ENCODE assay signal across 19 cellular contexts in genomic region chr19:3340340-3340739, GRCh38. TPM values are rescaled to one million over a fixed set of nuclear protein-coding genes. Genes with fewer than 3 reads are reported as not detected.
DNase-seq lines count a peak whose midpoint lies in the region; ATAC-seq and TF ChIP-seq lines count a peak whose summit lies in the region.
"Had no signal": no experiment of that assay in that cellular context is flagged by ENCODE, and none has a peak within 500 bp of the region (broad histone marks: within the 10 kb centered on the region; RNA-seq: fewer than 3 reads in every experiment).

No MANE protein-coding gene starts in this region.

- H3K36me3 ChIP-seq in IMR-90 (ENCODE audit: control insufficient read depth, insufficient read depth, low read length) = no peaks in the 10 kb centered on the region
- H3K36me3 ChIP-seq in esophagus squamous epithelium = no peaks in the 10 kb centered on the region
- H3K36me3 ChIP-seq in stomach = no peaks in the 10 kb centered on the region
- no peaks in the 10 kb centered on the region for H3K36me3 ChIP-seq in endodermal cell (ENCODE audit: control insufficient read depth, insufficient read depth, low read length)
- H3K36me3 ChIP-seq: SJCRH30 had no signal

- H3K27ac Mint-ChIP-seq in activated CD4-positive, alpha-beta T cell treated with anti-CD3 and anti-CD28 coated beads, Interleukin-2, amount 10 ng/mL, durations not matched to agents 7 days and 5 days = peak overlapping the region; percentile 25
- H3K27ac Mint-ChIP-seq in endodermal cell (no peak overlapping the region), natural killer cell (no peak overlapping the region)
- H3K27ac Mint-ChIP-seq: GM23338 had no signal

- dilution Hi-C loops in IMR-90 (cut with HindIII; ENCODE audit: low sequenced_read_pairs, unreplicated experiment) = no loop called here

- TF ChIP-seq POLR2A in IMR-90 (IDR thresholded peaks at IDR 0.05; ENCODE audit: low read depth, low read length) (no peak), esophagus squamous epithelium (IDR thresholded peaks at IDR 0.05) (no peak), stomach (IDR thresholded peaks at IDR 0.05) (no peak)

- H2AK5ac ChIP-seq in IMR-90 (ENCODE audit: low read depth, low read length) = no peak overlapping the region

- in situ Hi-C loops in IMR-90 (cut with MboI; ENCODE audit: low sequenced_read_pairs) = no loop called here

- no peak overlapping the region for H3K14ac ChIP-seq in IMR-90 (replicated peaks; ENCODE audit: low read depth, low read length)

- H2BK20ac ChIP-seq in IMR-90 (ENCODE audit: low read depth, low read length) = no peak overlapping the region

- H3K23ac ChIP-seq in IMR-90 (ENCODE audit: low read depth, low read length) = no peak overlapping the region

- H3K4me1 Mint-ChIP-seq in activated CD4-positive, alpha-beta T cell treated with anti-CD3 and anti-CD28 coated beads, Interleukin-2, amount 10 ng/mL, durations not matched to agents 7 days and 5 days = peaks cover 8% of the 10 kb centered on the region
- no peaks in the 10 kb centered on the region for H3K4me1 Mint-ChIP-seq in endodermal cell
- peaks cover 4 to 7% of the 10 kb centered on the region in 2 donors for H3K4me1 Mint-ChIP-seq in natural killer cell
- H3K4me1 Mint-ChIP-seq: GM23338 had no signal

- DNase-seq in activated CD4-positive, alpha-beta T cell treated with anti-CD3 and anti-CD28 coated beads, Interleukin-2, amount 10 ng/mL, durations not matched to agents 7 days and 5 days = no peak
- no peak for DNase-seq in activated CD4-positive, alpha-beta T cell treated with anti-CD3 and anti-CD28 coated beads for 1 hour
- DNase-seq in IMR-90 (no peak), esophagus squamous epithelium (lab: John Stamatoyannopoulos, UW) (no peak), stomach (no peak), endodermal cell (no peak), natural killer cell (no peak), NCI-H2171 treated with DMSO at 0.1 percent for 48 hours (lab: John Stamatoyannopoulos, UW) (no peak)
- DNase-seq: Calu3; CD8-positive, alpha-beta T cell; MM.1S; NCI-H1092 treated with DMSO at 0.1 percent for 48 hours; NCI-H146; NCI-H2081; NCI-H774; RPMI8226; SJCRH30 had no signal

- no peaks in the 10 kb centered on the region for H4K20me1 ChIP-seq in IMR-90 (ENCODE audit: insufficient read depth, low read length)

- 93% methylated on average over 6 of the region's 11 CpGs; no CpG with 5 or more reads in 1 of the 2 experiments for WGBS in IMR-90 (ENCODE audit: extremely low coverage in 2 of 2, insufficient read length in 1 of 2), 2 experiments
- 83 to 94% methylated on average over 2 to 10 of the region's 11 CpGs for WGBS in esophagus squamous epithelium, 2 donors
- 71 to 82% (median 78%) methylated on average over 8 to 11 of the region's 11 CpGs for WGBS in stomach, 5 donors
- WGBS in endodermal cell (ENCODE audit: insufficient coverage in 1 of 2, insufficient read length in 1 of 2), 2 experiments = 82 to 88% methylated on average over 8 to 11 of the region's 11 CpGs

- no peaks in the 10 kb centered on the region; a peak in 1 of 4 replicates for H3K79me1 ChIP-seq in IMR-90 (ENCODE audit: low read depth in 1 of 2, low read length in 2 of 2)

- H3K9ac ChIP-seq in IMR-90 (ENCODE audit: low read depth, low read length) (no peak overlapping the region), endodermal cell (ENCODE audit: extremely low read depth, low read length, poor library complexity, severe bottlenecking) (no peak overlapping the region)

- H3K36me3 Mint-ChIP-seq in activated CD4-positive, alpha-beta T cell treated with anti-CD3 and anti-CD28 coated beads, Interleukin-2, amount 10 ng/mL, durations not matched to agents 7 days and 5 days (ENCODE audit: low read depth) = no peaks in the 10 kb centered on the region
- H3K36me3 Mint-ChIP-seq in endodermal cell (ENCODE audit: low read depth) = no peaks in the 10 kb centered on the region
- no peaks in the 10 kb centered on the region for H3K36me3 Mint-ChIP-seq in natural killer cell
- H3K36me3 Mint-ChIP-seq: CD8-positive, alpha-beta T cell had no signal

- H2AFZ ChIP-seq in IMR-90 (replicated peaks; ENCODE audit: low read length, poor library complexity) = peak overlapping the region; percentile 32
- H2AFZ ChIP-seq: GM23338 had no signal

- no peak overlapping the region for H3K4me2 ChIP-seq in IMR-90 (ENCODE audit: low read depth, low read length)
- H3K4me2 ChIP-seq: GM23338 had no signal

- H3K9me1 ChIP-seq in IMR-90 (ENCODE audit: insufficient read depth, low read length) = peaks cover 9% of the 10 kb centered on the region; the same call in 1 of the 2 replicates

- no peak for TF ChIP-seq EP300 in stomach (IDR thresholded peaks at IDR 0.05)

- intact Hi-C loops in IMR-90 (cut with micrococcal nuclease) = no loop called here
- intact Hi-C loops in esophagus squamous epithelium (cut with DNase I) = no loop called here
- intact Hi-C loops in stomach (cut with DNase I; ENCODE audit: low total_unique reads) = no loop called here
- intact Hi-C loops in natural killer cell (cut with micrococcal nuclease) = no loop called here

- H3K4me3 ChIP-seq in IMR-90 (ENCODE audit: insufficient read depth, low read depth, low read length) (no peak overlapping the region), esophagus squamous epithelium (no peak overlapping the region), stomach (no peak overlapping the region), endodermal cell (ENCODE audit: low read length) (no peak overlapping the region)
- H3K4me3 ChIP-seq: GM23338, SJCRH30 had no signal

- no peak overlapping the region for H3K4ac ChIP-seq in IMR-90 (ENCODE audit: low read depth, low read length)

- H3K27me3 ChIP-seq in IMR-90 (ENCODE audit: control insufficient read depth, insufficient read depth, low read length) (no peaks in the 10 kb centered on the region), esophagus squamous epithelium (no peaks in the 10 kb centered on the region), stomach (no peaks in the 10 kb centered on the region), endodermal cell (ENCODE audit: control insufficient read depth, insufficient read depth, low read length, poor library complexity, severe bottlenecking) (no peaks in the 10 kb centered on the region)

- POLR2A ChIA-PET in activated CD4-positive, alpha-beta T cell treated with anti-CD3 and anti-CD28 coated beads, Interleukin-2, amount 10 ng/mL, durations not matched to agents 7 days and 5 days (lab: Charles Lee) = no interaction called here
- POLR2A ChIA-PET in IMR-90 (lab: Charles Lee; ENCODE audit: unreplicated experiment) = no interaction called here

- H2BK5ac ChIP-seq in IMR-90 (ENCODE audit: low read depth, low read length, poor library complexity, severe bottlenecking) = no peak overlapping the region

- no peak overlapping the region for H4K8ac ChIP-seq in IMR-90 (ENCODE audit: low read depth in 2 of 2, low read length in 2 of 2)

- H3K4me1 ChIP-seq in IMR-90 (ENCODE audit: control insufficient read depth, insufficient read depth, low read length) (peaks cover 25% of the 10 kb centered on the region), esophagus squamous epithelium (peaks cover 48 to 83% (median 55%) of the 10 kb centered on the region in 3 donors), stomach (peaks cover 44 to 87% (median 66%) of the 10 kb centered on the region in 4 donors), endodermal cell (ENCODE audit: control insufficient read depth, insufficient read depth, low read length) (no peaks in the 10 kb centered on the region)
- H3K4me1 ChIP-seq: SJCRH30 had no signal

- H2BK120ac ChIP-seq in IMR-90 (ENCODE audit: low read depth, low read length) = no peak overlapping the region

- no peak for TF ChIP-seq RAD21 in IMR-90 (IDR thresholded peaks at IDR 0.05; ENCODE audit: low read length)

- no peaks in the 10 kb centered on the region for H3K27me3 Mint-ChIP-seq in activated CD4-positive, alpha-beta T cell treated with anti-CD3 and anti-CD28 coated beads, Interleukin-2, amount 10 ng/mL, durations not matched to agents 7 days and 5 days
- H3K27me3 Mint-ChIP-seq in endodermal cell (ENCODE audit: insufficient read depth) (peaks cover 23% of the 10 kb centered on the region), natural killer cell (ENCODE audit: low read depth in 2 of 2) (no peaks in the 10 kb centered on the region)

- H3K9me3 ChIP-seq in IMR-90 (ENCODE audit: control insufficient read depth, insufficient read depth, low read length) (no peaks in the 10 kb centered on the region), esophagus squamous epithelium (no peaks in the 10 kb centered on the region), stomach (no peaks in the 10 kb centered on the region), endodermal cell (ENCODE audit: control insufficient read depth, low read length) (no peaks in the 10 kb centered on the region)
- H3K9me3 ChIP-seq: SJCRH30 had no signal

- H3K4me3 Mint-ChIP-seq in activated CD4-positive, alpha-beta T cell treated with anti-CD3 and anti-CD28 coated beads, Interleukin-2, amount 10 ng/mL, durations not matched to agents 7 days and 5 days = no peak overlapping the region
- H3K4me3 Mint-ChIP-seq in endodermal cell (no peak overlapping the region), natural killer cell (no peak overlapping the region)
- H3K4me3 Mint-ChIP-seq: CD8-positive, alpha-beta T cell; GM23338 had no signal

- H3K27ac ChIP-seq in IMR-90 (ENCODE audit: insufficient read depth, low read length) (no peak overlapping the region), esophagus squamous epithelium (peak overlapping the region in 3 of 4 donors; percentile 9 to 89 (median 30)), stomach (peak overlapping the region in 3 of 5 donors; percentile 96 to 97 (median 97)), endodermal cell (ENCODE audit: low read depth, low read length) (no peak overlapping the region)
- H3K27ac ChIP-seq: SJCRH30 had no signal

- CTCF ChIA-PET in activated CD4-positive, alpha-beta T cell treated with anti-CD3 and anti-CD28 coated beads, Interleukin-2, amount 10 ng/mL, durations not matched to agents 7 days and 5 days (lab: Charles Lee) = interaction anchor here (0.6 to 0.7 kb wide), 2 partner anchors 99 to 124 kb away, joined by 3 read pairs; no protein-coding TSS in a partner anchor
- CTCF ChIA-PET in IMR-90 (lab: Yijun Ruan, JAX) = interaction anchor here (0.7 kb wide), 1 partner anchor 98 kb away, joined by 4 read pairs; no protein-coding TSS in a partner anchor

- TF ChIP-seq CTCF in IMR-90 (conservative IDR thresholded peaks at IDR 0.05; ENCODE audit: low read depth, low read length) (no peak), esophagus squamous epithelium (IDR thresholded peaks at IDR 0.05) (no peak), stomach (IDR thresholded peaks at IDR 0.05) (no peak), endodermal cell (conservative IDR thresholded peaks at IDR 0.05) (no peak), natural killer cell (IDR thresholded peaks at IDR 0.05) (no peak)

- no peaks in the 10 kb centered on the region for H3K9me3 Mint-ChIP-seq in activated CD4-positive, alpha-beta T cell treated with anti-CD3 and anti-CD28 coated beads, Interleukin-2, amount 10 ng/mL, durations not matched to agents 7 days and 5 days
- H3K9me3 Mint-ChIP-seq in endodermal cell (no peaks in the 10 kb centered on the region), natural killer cell (no peaks in the 10 kb centered on the region)
- H3K9me3 Mint-ChIP-seq: CD8-positive, alpha-beta T cell; GM23338 had no signal

- H4K5ac ChIP-seq in IMR-90 (ENCODE audit: low read depth, low read length) = no peak overlapping the region

- BruUV-seq in IMR-90 (replicated peaks; lab: Mats Ljungman, UMichigan) = no TSS peak

- no peak overlapping the region for H4K91ac ChIP-seq in IMR-90 (ENCODE audit: insufficient read depth, low read depth, low read length)

- ATAC-seq in IMR-90 (ENCODE audit: low read depth) (no peak), natural killer cell (no peak)
- ATAC-seq: CD8-positive, alpha-beta T cell; HCT116 had no signal

- H3K18ac ChIP-seq in IMR-90 (ENCODE audit: low read depth, low read length) = no peak overlapping the region

- H3K56ac ChIP-seq in IMR-90 (ENCODE audit: extremely low read depth, insufficient read depth, low read length) = no peak overlapping the region

- no peak overlapping the region for H2BK15ac ChIP-seq in IMR-90 (ENCODE audit: low read depth, low read length)

- H2AK9ac ChIP-seq in IMR-90 (replicated peaks; ENCODE audit: low read depth, low read length, poor library complexity) = no peak overlapping the region

RNA-seq across cellular contexts. Expression of gene NFIC, which starts 26.0 kb away (rescaled TPM):
- total RNA-seq in activated CD4-positive, alpha-beta T cell treated with anti-CD3 and anti-CD28 coated beads, Interleukin-2, amount 10 ng/mL, durations not matched to agents 7 days and 5 days = 10 to 100 TPM; 14.2 TPM
- 21.9 and 26.9 TPM in 2 replicates for total RNA-seq in IMR-90 (2012; rRNA removed)
- polyA plus RNA-seq in IMR-90 (2012; rRNA removed) = 29.2 and 32.1 TPM in 2 replicates
- polyA plus RNA-seq in IMR-90 (2012; cell fraction: cytosol; rRNA removed) = 19.6 and 28.1 TPM in 2 replicates
- polyA plus RNA-seq in IMR-90 (2012; cell fraction: nucleus; rRNA removed; ENCODE audit: low replicate concordance) = 23.6 and 45.1 TPM in 2 replicates
- total RNA-seq in esophagus squamous epithelium = 10 to 100 TPM; 40.8 to 80.9 (median 61.0) TPM
- 100 to 1,000 TPM in 2 of 5 donors, 10 to 100 TPM in 3; 32.3 to 251 (median 94.2) TPM for total RNA-seq in stomach
- polyA plus RNA-seq in stomach = 10 to 100 TPM; 16.7 to 61.5 (median 34.2) TPM
- 1 to 10 TPM; 5.2 to 6.6 TPM for total RNA-seq in endodermal cell
- 4.0 TPM for polyA plus RNA-seq in endodermal cell (2013, experiment 1 of 2)
- polyA plus RNA-seq in endodermal cell (2013, experiment 2 of 2) = 3.7 TPM
- total RNA-seq in natural killer cell = 10 to 100 TPM; 18.5 to 22.2 (median 20.6) TPM

Comparison
In these comparisons a context has a peak if more than half of its experiments do, and no peak if none do; other contexts are left out.
1. H3K27ac ChIP-seq: peak in esophagus squamous epithelium (3 of 4) and stomach (3 of 5); none in IMR-90 (single experiment) and endodermal cell (single experiment).